In genomic region chr9:137459147-137459600, GRCh38 we compare ENCODE assay signal across 8 cellular contexts. TPM values are rescaled to one million over a fixed set of nuclear protein-coding genes. Genes with fewer than 3 reads are reported as not detected.
DNase-seq lines count a peak whose midpoint lies in the region; ATAC-seq and TF ChIP-seq lines count a peak whose summit lies in the region.

NSMF (minus strand) TSS chr9:137459334; CDS start chr9:137459102, 232 bp downstream.

- peak within 1 kb of the TSS; percentile 56 for H3K4me3 ChIP-seq in effector memory CD4-positive, alpha-beta T cell (ENCODE audit: insufficient read depth, low read depth, low read length, poor library complexity, severe bottlenecking)

- POLR2A ChIA-PET in activated CD8-positive, alpha-beta memory T cell treated with anti-CD3 and anti-CD28 coated beads for 36 hours (lab: Charles Lee), result interaction anchor here (0.6 to 1.0 kb wide), 2 partner anchors 11 to 36 kb away, joined by 3 to 7 read pairs; partner anchors contain the start of genes EXD3 and NOXA1

- TF ChIP-seq CTCF in C4-2B (conservative IDR thresholded peaks at IDR 0.05), result no peak

- H3K36me3 ChIP-seq in effector memory CD4-positive, alpha-beta T cell (ENCODE audit: control insufficient read depth, insufficient read depth, low read length), result peaks cover 11% of the 10 kb centered on the region

- ATAC-seq in GM19372 (IDR thresholded peaks at IDR 0.05; ENCODE audit: low read depth, unreplicated experiment), result peak; percentile 68
- peak; percentile 47 for ATAC-seq in HG03565 (IDR thresholded peaks at IDR 0.05; ENCODE audit: unreplicated experiment)

- CTCF ChIA-PET in activated CD8-positive, alpha-beta memory T cell treated with anti-CD3 and anti-CD28 coated beads for 36 hours (lab: Charles Lee), result no interaction called here

- H3K27ac ChIP-seq in C4-2B, result peak within 1 kb of the TSS; percentile 84
- H3K27ac ChIP-seq in effector memory CD4-positive, alpha-beta T cell (ENCODE audit: insufficient read depth, low read length, poor library complexity, severe bottlenecking), result peak within 1 kb of the TSS; percentile 66

- H3K9me3 ChIP-seq in effector memory CD4-positive, alpha-beta T cell (ENCODE audit: control insufficient read depth, low read length), result no peaks in the 10 kb centered on the region

- no peaks in the 10 kb centered on the region for H3K27me3 ChIP-seq in effector memory CD4-positive, alpha-beta T cell (replicated peaks; ENCODE audit: control insufficient read depth, insufficient read depth, low read length, poor library complexity, severe bottlenecking)

- DNase-seq in NK-92 treated with Interleukin-12 subunit alpha and Interleukin-12 subunit beta, amount 100 ng/mL, for 24 hours (lab: John Stamatoyannopoulos, UW), result peak; percentile 78
- DNase-seq in effector memory CD4-positive, alpha-beta T cell, result peak; percentile 87 to 92 (median 92)
- DNase-seq in medulla oblongata (ENCODE audit: extremely low spot score), result peak; percentile 97
- DNase-seq in stimulated activated CD4-positive, alpha-beta T cell treated with anti-CD3 and anti-CD28 coated beads, TNF-alpha, amount 100 ng/mL, for 4 hours (ENCODE audit: low read depth in 3 of 3), result peak; percentile 91 to 94 (median 93)

- peaks cover 53% of the 10 kb centered on the region for H3K4me1 ChIP-seq in effector memory CD4-positive, alpha-beta T cell (ENCODE audit: control insufficient read depth, insufficient read depth, low read length, poor library complexity, severe bottlenecking)

RNA-seq across cellular contexts. Expression of gene NSMF, which starts in this region (rescaled TPM):
- 10 to 100 TPM; 62.9 to 63.3 TPM for total RNA-seq in activated CD8-positive, alpha-beta memory T cell treated with anti-CD3 and anti-CD28 coated beads for 36 hours

Comparison
In these comparisons a context has a peak if more than half of its experiments do, and no peak if none do; other contexts are left out.
1. Peak in every context shown above with its lines: DNase-seq, ATAC-seq, H3K4me3 ChIP-seq and H3K27ac ChIP-seq.